ENCODE assay signal across 10 cellular contexts in genomic region chr2:11406492-11407381, GRCh38. TPM values are rescaled to one million over a fixed set of nuclear protein-coding genes. Genes with fewer than 3 reads are reported as not detected.
A peak's percentile ranks its signal among the peaks of the same experiment; 100 is the strongest.
DNase-seq lines count a peak whose midpoint lies in the region; ATAC-seq and TF ChIP-seq lines count a peak whose summit lies in the region.
"Had no signal": no experiment of that assay in that cellular context is flagged by ENCODE, and none has a peak within 500 bp of the region (broad histone marks: within the 10 kb centered on the region; RNA-seq: fewer than 3 reads in every experiment).

No MANE protein-coding gene starts in this region.

- H3K27me3 ChIP-seq in thoracic aorta (replicated peaks; ENCODE audit: insufficient read depth) (no peaks in the 10 kb centered on the region), H7 (ENCODE audit: control insufficient read depth, insufficient read depth, low read length) (no peaks in the 10 kb centered on the region)

- intact Hi-C loops in left colon (cut with DNase I, micrococcal nuclease), result no loop called here

- H3K27ac ChIP-seq in thoracic aorta, result peak overlapping the region; percentile 87 to 91

- no peak for TF ChIP-seq RAD21 in Ishikawa (IDR thresholded peaks at IDR 0.05; ENCODE audit: low read depth)

- H3K27me3 Mint-ChIP-seq in brain, result no peaks in the 10 kb centered on the region

- no peaks in the 10 kb centered on the region for H3K36me3 Mint-ChIP-seq in brain
- H3K36me3 Mint-ChIP-seq: IgD-negative memory B cell had no signal

- peaks cover 0 to 2% (median 0%) of the 10 kb centered on the region in 5 experiments for H3K9me3 Mint-ChIP-seq in brain
- H3K9me3 Mint-ChIP-seq: IgD-negative memory B cell had no signal

- H3K4me1 Mint-ChIP-seq in brain, result peaks cover 31% of the 10 kb centered on the region

- peaks cover 14 to 51% of the 10 kb centered on the region in 2 donors for H3K4me1 ChIP-seq in thoracic aorta (ENCODE audit: control insufficient read depth in 1 of 2, low read depth in 2 of 2)

- no peak for TF ChIP-seq EP300 in Ishikawa (IDR thresholded peaks at IDR 0.05; ENCODE audit: borderline replicate concordance)

- DNase-seq in left colon, result peak in 1 of 2 donors; percentile 56
- peak; percentile 69 for DNase-seq in thoracic aorta (ENCODE audit: low spot score)
- no peak for DNase-seq in H7
- DNase-seq in SKM-1 treated with dmso at 0.1 percent for 144 hours (lab: John Stamatoyannopoulos, UW; ENCODE audit: unreplicated experiment), result no peak
- DNase-seq in stimulated activated CD4-positive, alpha-beta T cell treated with anti-CD3 and anti-CD28 coated beads, Interleukin-2, amount 100 ng/mL, for 48 hours, result no peak
- DNase-seq: kidney had no signal

- TF ChIP-seq CTCF in brain (conservative IDR thresholded peaks at IDR 0.05) (no peak), thoracic aorta (IDR thresholded peaks at IDR 0.05) (no peak)

- no peaks in the 10 kb centered on the region for H3K9me3 ChIP-seq in thoracic aorta

- peak overlapping the region in 4 of 5 experiments; percentile 33 to 81 (median 66) for H3K27ac Mint-ChIP-seq in brain

- peak overlapping the region in 2 of 5 experiments; percentile 26 to 35 for H3K4me3 Mint-ChIP-seq in brain
- H3K4me3 Mint-ChIP-seq: IgD-negative memory B cell had no signal

- peak; percentile 20 for ATAC-seq in left colon
- ATAC-seq in thoracic aorta (ENCODE audit: insufficient number of reproducible peaks, low FRiP score, low read depth), result peak; percentile 86
- ATAC-seq in GM19395 (IDR thresholded peaks at IDR 0.05; ENCODE audit: unreplicated experiment), result no peak

- H3K4me3 ChIP-seq in thoracic aorta (peak overlapping the region; percentile 46), H7 (ENCODE audit: insufficient read depth, low read depth, low read length) (no peak overlapping the region)

- H3K36me3 ChIP-seq in thoracic aorta (no peaks in the 10 kb centered on the region), H7 (replicated peaks; ENCODE audit: control insufficient read depth, insufficient read depth, low read length) (no peaks in the 10 kb centered on the region)

TF ChIP-seq in Ishikawa, 13 proteins besides CTCF, POLR2A, EP300 and RAD21:
- peak; percentile 91 for TF ChIP-seq MAX (IDR thresholded peaks at IDR 0.05)
- no peak for TF ChIP-seq ZBTB7A (IDR thresholded peaks at IDR 0.05; ENCODE audit: low read depth)
- TF ChIP-seq CEBPB (IDR thresholded peaks at IDR 0.05), result no peak
- peak; percentile 60 for TF ChIP-seq USF1 (IDR thresholded peaks at IDR 0.05)
- TF ChIP-seq, protein P1, sequence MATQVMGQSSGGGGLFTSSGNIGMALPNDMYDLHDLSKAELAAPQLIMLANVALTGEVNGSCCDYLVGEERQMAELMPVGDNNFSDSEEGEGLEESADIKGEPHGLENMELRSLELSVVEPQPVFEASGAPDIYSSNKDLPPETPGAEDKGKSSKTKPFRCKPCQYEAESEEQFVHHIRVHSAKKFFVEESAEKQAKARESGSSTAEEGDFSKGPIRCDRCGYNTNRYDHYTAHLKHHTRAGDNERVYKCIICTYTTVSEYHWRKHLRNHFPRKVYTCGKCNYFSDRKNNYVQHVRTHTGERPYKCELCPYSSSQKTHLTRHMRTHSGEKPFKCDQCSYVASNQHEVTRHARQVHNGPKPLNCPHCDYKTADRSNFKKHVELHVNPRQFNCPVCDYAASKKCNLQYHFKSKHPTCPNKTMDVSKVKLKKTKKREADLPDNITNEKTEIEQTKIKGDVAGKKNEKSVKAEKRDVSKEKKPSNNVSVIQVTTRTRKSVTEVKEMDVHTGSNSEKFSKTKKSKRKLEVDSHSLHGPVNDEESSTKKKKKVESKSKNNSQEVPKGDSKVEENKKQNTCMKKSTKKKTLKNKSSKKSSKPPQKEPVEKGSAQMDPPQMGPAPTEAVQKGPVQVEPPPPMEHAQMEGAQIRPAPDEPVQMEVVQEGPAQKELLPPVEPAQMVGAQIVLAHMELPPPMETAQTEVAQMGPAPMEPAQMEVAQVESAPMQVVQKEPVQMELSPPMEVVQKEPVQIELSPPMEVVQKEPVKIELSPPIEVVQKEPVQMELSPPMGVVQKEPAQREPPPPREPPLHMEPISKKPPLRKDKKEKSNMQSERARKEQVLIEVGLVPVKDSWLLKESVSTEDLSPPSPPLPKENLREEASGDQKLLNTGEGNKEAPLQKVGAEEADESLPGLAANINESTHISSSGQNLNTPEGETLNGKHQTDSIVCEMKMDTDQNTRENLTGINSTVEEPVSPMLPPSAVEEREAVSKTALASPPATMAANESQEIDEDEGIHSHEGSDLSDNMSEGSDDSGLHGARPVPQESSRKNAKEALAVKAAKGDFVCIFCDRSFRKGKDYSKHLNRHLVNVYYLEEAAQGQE (IDR thresholded peaks at IDR 0.05; ENCODE audit: low read depth), result no peak

RNA-seq across cellular contexts. Expression of gene E2F6, which starts 59.2 kb away (rescaled TPM):
- polyA plus RNA-seq in brain (ENCODE audit: insufficient read depth, low read depth, low replicate concordance), result 14.9 TPM
- 1 to 10 TPM; 5.2 to 6.5 TPM for total RNA-seq in left colon
- total RNA-seq in thoracic aorta, result 10 to 100 TPM in 1 of 2 donors, 1 to 10 TPM in 1; 4.2 to 16.6 TPM
- total RNA-seq in H7 (2014; rRNA removed; shearing (Covaris generic)), result 23.2 and 25.0 TPM in 2 replicates
